Comparison of ENCODE assay signal across 9 cellular contexts in the genomic region with DNA sequence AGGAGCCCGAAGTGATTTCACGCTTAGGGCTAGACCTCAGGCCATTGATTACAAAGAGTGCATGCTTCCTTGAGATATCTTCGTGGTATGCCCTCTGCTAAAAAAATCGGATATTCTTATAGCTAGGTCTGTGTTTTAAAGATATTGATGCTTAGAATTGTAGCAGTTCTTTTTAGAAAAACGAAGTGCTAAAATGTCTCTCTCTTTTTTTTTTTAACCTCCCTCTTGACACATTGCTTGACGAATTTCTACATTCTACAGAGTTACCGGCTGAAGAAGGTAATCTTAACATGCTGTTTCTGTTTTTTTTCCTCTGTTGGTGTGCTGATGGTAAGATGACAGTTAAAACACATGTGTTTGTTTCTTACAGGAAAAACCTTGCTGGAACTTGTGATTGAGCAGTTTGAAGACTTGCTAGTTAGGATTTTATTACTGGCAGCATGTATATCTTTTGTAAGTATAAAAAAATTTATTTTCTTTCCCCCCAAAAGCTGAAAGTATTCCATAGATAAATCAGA. TPM values are rescaled to one million over a fixed set of nuclear protein-coding genes. Genes with fewer than 3 reads are reported as not detected.
DNase-seq lines count a peak whose midpoint lies in the region; ATAC-seq, FAIRE-seq and TF ChIP-seq lines count a peak whose summit lies in the region.
"Had no signal": no experiment of that assay in that cellular context is flagged by ENCODE, and none has a peak within 500 bp of the region (broad histone marks: within the 10 kb centered on the region; RNA-seq: fewer than 3 reads in every experiment).

No MANE protein-coding gene starts in this region.

- dilution Hi-C loops in keratinocyte (cut with MboI; ENCODE audit: extremely low pct_ligation_motif_present, low sequenced_read_pairs) = no loop called here

- H3K27me3 ChIP-seq in keratinocyte (ENCODE audit: control insufficient read depth, extremely low read depth, insufficient read depth, low read length) = no peaks in the 10 kb centered on the region
- no peaks in the 10 kb centered on the region for H3K27me3 ChIP-seq in thyroid gland

- H3K36me3 Mint-ChIP-seq in activated T-cell treated with anti-CD3 and anti-CD28 coated beads, Interleukin-2, amount 50 U/mL, for 4 hours (ENCODE audit: insufficient read depth) = peaks cover 31% of the 10 kb centered on the region
- peaks cover 53% of the 10 kb centered on the region for H3K36me3 Mint-ChIP-seq in activated CD4-positive, alpha-beta memory T cell treated with anti-CD3 and anti-CD28 coated beads, Interleukin-2, amount 10 ng/mL, durations not matched to agents 7 days and 5 days (ENCODE audit: low read depth)

- no peak for TF ChIP-seq POLR2A in thyroid gland (IDR thresholded peaks at IDR 0.05)

- FAIRE-seq in keratinocyte (lab: Jason Lieb, UNC) = no peak
- FAIRE-seq: G401.6 had no signal

- H3K4me1 Mint-ChIP-seq in activated T-cell treated with anti-CD3 and anti-CD28 coated beads, Interleukin-2, amount 50 U/mL, for 4 hours (ENCODE audit: low read depth) = peaks cover 57% of the 10 kb centered on the region
- H3K4me1 Mint-ChIP-seq in activated CD4-positive, alpha-beta memory T cell treated with anti-CD3 and anti-CD28 coated beads, Interleukin-2, amount 10 ng/mL, durations not matched to agents 7 days and 5 days = peaks cover 57% of the 10 kb centered on the region

- intact Hi-C loops in thyroid gland (cut with DNase I) = loop anchor here (5.0 kb wide), 1 partner anchor 180 kb away; no protein-coding TSS in a partner anchor

- H3K9me3 ChIP-seq in keratinocyte (ENCODE audit: control insufficient read depth, low read depth, low read length) (no peaks in the 10 kb centered on the region), thyroid gland (no peaks in the 10 kb centered on the region)

- peak overlapping the region; percentile 94 for H3K4me3 Mint-ChIP-seq in activated T-cell treated with anti-CD3 and anti-CD28 coated beads, Interleukin-2, amount 50 U/mL, for 4 hours
- H3K4me3 Mint-ChIP-seq in activated CD4-positive, alpha-beta memory T cell treated with anti-CD3 and anti-CD28 coated beads, Interleukin-2, amount 10 ng/mL, durations not matched to agents 7 days and 5 days = peak overlapping the region; percentile 82

- peak overlapping the region; percentile 72 for H3K27ac Mint-ChIP-seq in activated CD4-positive, alpha-beta memory T cell treated with anti-CD3 and anti-CD28 coated beads, Interleukin-2, amount 10 ng/mL, durations not matched to agents 7 days and 5 days

- POLR2A ChIA-PET in activated CD4-positive, alpha-beta memory T cell treated with anti-CD3 and anti-CD28 coated beads, Interleukin-2, amount 10 ng/mL, durations not matched to agents 7 days and 5 days (lab: Charles Lee) = interaction anchor here (0.9 to 4.6 kb wide), 11 partner anchors 7 to 289 kb away, joined by 3 to 41 read pairs (median 7); partner anchors contain the start of genes ANAPC7, ARPC3 and IFT81

- H3K4me2 ChIP-seq in keratinocyte (ENCODE audit: control insufficient read depth, extremely low read depth, insufficient read depth, low read depth, low read length) = peak overlapping the region; percentile 100

- H4K20me1 ChIP-seq in keratinocyte (ENCODE audit: control insufficient read depth, extremely low read depth, insufficient read depth, low read length) = peaks cover 20% of the 10 kb centered on the region

- no peaks in the 10 kb centered on the region for H3K9me3 Mint-ChIP-seq in activated T-cell treated with anti-CD3 and anti-CD28 coated beads, Interleukin-2, amount 50 U/mL, for 4 hours
- H3K9me3 Mint-ChIP-seq in activated CD4-positive, alpha-beta memory T cell treated with anti-CD3 and anti-CD28 coated beads, Interleukin-2, amount 10 ng/mL, durations not matched to agents 7 days and 5 days = no peaks in the 10 kb centered on the region

- H3K27ac ChIP-seq in keratinocyte (ENCODE audit: control insufficient read depth, insufficient read depth, low read length) = peak overlapping the region; percentile 92
- H3K27ac ChIP-seq in thyroid gland = peak overlapping the region; percentile 93 to 99 (median 95)

- H3K4me3 ChIP-seq in keratinocyte (ENCODE audit: control insufficient read depth in 2 of 3, extremely low read depth in 1 of 3, insufficient read depth in 2 of 3, low read depth in 1 of 3, low read length in 3 of 3) (peak overlapping the region; percentile 53 to 99 (median 82)), thyroid gland (replicated peaks in 1 of 3) (peak overlapping the region; percentile 64 to 95 (median 89))

- no peaks in the 10 kb centered on the region for H3K9me1 ChIP-seq in keratinocyte (ENCODE audit: control insufficient read depth, extremely low read depth, insufficient read depth, low read length)

- DNase-seq in activated T-cell treated with anti-CD3 and anti-CD28 coated beads, Interleukin-2, amount 50 U/mL, for 4 hours = no peak
- no peak for DNase-seq in activated T-cell treated with anti-CD3 and anti-CD28 coated beads for 4 hours
- DNase-seq in activated CD4-positive, alpha-beta memory T cell treated with anti-CD3 and anti-CD28 coated beads, Interleukin-2, amount 10 ng/mL, durations not matched to agents 7 days and 5 days = no peak
- DNase-seq in keratinocyte (ENCODE audit: low read depth, low spot score) = no peak
- no peak for DNase-seq in thyroid gland
- no peak for DNase-seq in HT-29 (ENCODE audit: low spot score)
- DNase-seq in COR-L47 (lab: John Stamatoyannopoulos, UW) = no peak

- no peak for ATAC-seq in activated T-cell treated with anti-CD3 and anti-CD28 coated beads, Interleukin-2, amount 50 U/mL, for 4 hours
- ATAC-seq in GM18517 (IDR thresholded peaks at IDR 0.05; ENCODE audit: unreplicated experiment) = no peak

- H3K79me2 ChIP-seq in keratinocyte (ENCODE audit: control insufficient read depth, insufficient read depth, low read length) = peaks cover 60% of the 10 kb centered on the region

- peak overlapping the region; percentile 97 for H3K9ac ChIP-seq in keratinocyte (ENCODE audit: control insufficient read depth, extremely low read depth, insufficient read depth, low read length)

- CTCF ChIA-PET in activated CD4-positive, alpha-beta memory T cell treated with anti-CD3 and anti-CD28 coated beads, Interleukin-2, amount 10 ng/mL, durations not matched to agents 7 days and 5 days (lab: Charles Lee) = interaction anchor here (0.7 to 1.8 kb wide), 3 partner anchors 149 to 316 kb away, joined by 3 to 9 read pairs (median 4); no protein-coding TSS in a partner anchor

- no peak overlapping the region for H2AFZ ChIP-seq in keratinocyte (ENCODE audit: control insufficient read depth, low read length)

- TF ChIP-seq CTCF in keratinocyte (optimal IDR thresholded peaks at IDR 0.05 in 1 of 3, IDR thresholded peaks at IDR 0.05 in 1 of 3, conservative IDR thresholded peaks at IDR 0.05 in 1 of 3; ENCODE audit: extremely low read depth in 1 of 3, insufficient read depth in 2 of 3, low read length in 3 of 3) = no peak
- TF ChIP-seq CTCF in thyroid gland (IDR thresholded peaks at IDR 0.05) = no peak

- H3K27me3 Mint-ChIP-seq in activated T-cell treated with anti-CD3 and anti-CD28 coated beads, Interleukin-2, amount 50 U/mL, for 4 hours (ENCODE audit: low read depth) = no peaks in the 10 kb centered on the region
- H3K27me3 Mint-ChIP-seq in activated CD4-positive, alpha-beta memory T cell treated with anti-CD3 and anti-CD28 coated beads, Interleukin-2, amount 10 ng/mL, durations not matched to agents 7 days and 5 days = peaks cover 8% of the 10 kb centered on the region

- 0 to 1% methylated on average over 7 of the region's 7 CpGs for WGBS in thyroid gland, 2 donors

- H3K36me3 ChIP-seq in keratinocyte (ENCODE audit: control insufficient read depth in 2 of 2, extremely low read depth in 1 of 2, insufficient read depth in 2 of 2, low read length in 2 of 2) (peaks cover 3 to 23% of the 10 kb centered on the region in 2 experiments), thyroid gland (no peaks in the 10 kb centered on the region)

- peaks cover 52% of the 10 kb centered on the region for H3K4me1 ChIP-seq in keratinocyte (ENCODE audit: control insufficient read depth, extremely low read depth, insufficient read depth, low read length)
- peaks cover 28 to 49% of the 10 kb centered on the region in 2 donors for H3K4me1 ChIP-seq in thyroid gland

RNA-seq across cellular contexts. Expression of gene ATP2A2, which starts 1.4 kb away (rescaled TPM):
- 100 to 1,000 TPM; 240 to 245 (median 241) TPM for total RNA-seq in activated T-cell treated with anti-CD3 and anti-CD28 coated beads, Interleukin-2, amount 50 U/mL, for 4 hours
- 100 to 1,000 TPM; 142 TPM for total RNA-seq in activated CD4-positive, alpha-beta memory T cell treated with anti-CD3 and anti-CD28 coated beads, Interleukin-2, amount 10 ng/mL, durations not matched to agents 7 days and 5 days
- 54.5 to 190 TPM (median 127 TPM) in 3 replicates for polyA plus RNA-seq in keratinocyte
- polyA plus RNA-seq in keratinocyte (2011; ENCODE audit: low read depth) = 125 TPM
- polyA plus RNA-seq in keratinocyte (2011; cell fraction: cytosol; rRNA removed) = 44.8 and 61.1 TPM in 2 replicates
- polyA plus RNA-seq in keratinocyte (2011; cell fraction: nucleus; rRNA removed) = 434 and 449 TPM in 2 replicates
- 126 and 203 TPM in 2 replicates for polyA plus RNA-seq in keratinocyte (2012; ENCODE audit: low replicate concordance)
- polyA minus RNA-seq in keratinocyte = 122 to 314 TPM (median 265 TPM) in 3 replicates
- 79.8 TPM for polyA minus RNA-seq in keratinocyte (2011; cell fraction: cytosol; rRNA and poly(A)+ RNA removed)
- polyA minus RNA-seq in keratinocyte (2011; cell fraction: nucleus; rRNA and poly(A)+ RNA removed) = 294 and 451 TPM in 2 replicates
- total RNA-seq in thyroid gland = 100 to 1,000 TPM; 126 to 220 (median 174) TPM
- total RNA-seq in HT-29 (2014; rRNA removed; shearing (Covaris generic)) = 113 and 123 TPM in 2 replicates
